10 cellular contexts compared by ENCODE assay signal in the genomic region with DNA sequence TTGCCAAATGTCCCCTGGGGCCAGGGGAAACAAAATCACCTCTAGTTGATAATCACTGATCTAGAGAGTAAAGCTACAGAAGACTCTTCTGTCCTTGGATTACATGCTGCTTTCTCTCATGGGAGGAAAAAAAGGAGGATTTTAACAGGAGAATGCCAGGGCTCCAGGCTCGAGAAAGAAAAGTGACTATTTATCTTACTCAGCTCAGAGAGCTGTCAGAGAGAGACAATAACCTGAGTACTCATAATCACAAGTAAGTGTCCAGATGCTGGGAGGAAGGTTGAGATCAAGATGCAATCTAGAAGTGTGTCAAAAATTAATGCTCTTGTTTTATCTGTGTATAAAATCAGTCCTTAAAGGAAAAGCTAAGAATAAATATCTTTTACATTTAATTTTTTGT.
"Had no signal": no experiment of that assay in that cellular context is flagged by ENCODE, and none has a peak within 500 bp of the region (broad histone marks: within the 10 kb centered on the region; RNA-seq: fewer than 3 reads in every experiment).

No MANE protein-coding gene starts in this region.

- H3K4me3 ChIP-seq: body of pancreas, right lobe of liver, tibial nerve had no signal

- H3K27me3 ChIP-seq: body of pancreas, right lobe of liver, tibial nerve had no signal

- H3K36me3 ChIP-seq: right lobe of liver had no signal

- H3K27ac ChIP-seq: body of pancreas, epithelial cell of prostate, right lobe of liver, tibial nerve had no signal

- H3K4me1 ChIP-seq: body of pancreas, right lobe of liver had no signal

- ATAC-seq: body of pancreas; effector memory CD8-positive, alpha-beta T cell; right lobe of liver; stimulated activated naive B cell treated with anti-CD40 and anti-IgM and Interleukin-4, amounts not matched to agents 10 μg/mL and 1 μg/mL and 100 μg/mL, for 72 hours had no signal

- H3K9me3 ChIP-seq: body of pancreas, right lobe of liver, tibial nerve had no signal

- DNase-seq: activated CD4-positive, alpha-beta T cell treated with anti-CD3 and anti-CD28 coated beads, Interleukin-2, amount 50 U/mL, for 1 hour; body of pancreas; effector memory CD8-positive, alpha-beta T cell; kidney; nucleus accumbens; right lobe of liver; stimulated activated CD4-positive, alpha-beta T cell treated with anti-CD3 and anti-CD28 coated beads, Interleukin-2, amount 100 ng/mL, for 24 hours; stimulated activated naive B cell treated with anti-CD40 and anti-IgM and Interleukin-4, amounts not matched to agents 10 μg/mL and 1 μg/mL and 100 μg/mL, for 72 hours had no signal
